ENCODE assay signal across 8 cellular contexts in the genomic region with DNA sequence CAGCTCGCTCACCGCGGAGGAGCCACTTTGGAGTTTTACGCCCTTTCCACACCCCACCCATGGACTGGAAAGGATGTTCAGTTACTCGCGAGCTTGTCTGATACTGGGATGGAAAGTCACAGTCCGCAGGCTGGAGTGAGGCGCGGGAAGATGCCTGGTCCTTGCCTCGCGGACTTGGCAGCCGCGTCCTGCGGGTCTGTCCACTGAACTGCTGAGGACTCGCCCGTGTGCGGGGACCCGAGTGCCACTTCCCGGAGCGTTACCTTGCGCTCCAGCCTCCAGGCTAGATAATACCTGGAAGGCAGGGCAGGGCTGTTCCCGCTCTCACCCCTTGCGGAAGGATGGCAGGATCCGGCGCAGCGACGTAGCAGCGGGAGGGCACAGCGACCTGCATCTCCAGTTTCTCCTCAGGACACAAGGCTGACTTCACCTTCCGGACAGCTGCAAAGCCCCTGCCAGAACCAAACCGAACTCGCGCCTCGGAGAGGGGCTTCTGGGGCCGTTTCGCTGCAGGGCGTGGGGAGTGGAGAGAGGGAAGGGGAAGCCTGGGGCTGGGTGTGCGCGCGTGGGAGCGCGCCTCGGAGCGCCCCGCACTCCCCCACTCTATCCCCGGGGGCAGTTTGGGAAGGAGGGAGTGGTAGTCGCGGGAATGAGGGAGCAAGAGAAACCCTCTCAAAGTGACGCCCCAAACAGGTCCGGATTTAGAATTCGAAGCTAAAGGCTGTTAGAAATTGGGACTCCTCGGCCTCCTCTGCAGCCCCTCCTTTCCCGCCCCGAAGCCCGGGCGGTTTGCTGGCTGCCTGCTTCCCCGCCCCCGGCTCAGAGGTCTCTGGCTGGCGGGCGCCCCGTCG. TPM values are rescaled to one million over a fixed set of nuclear protein-coding genes. Genes with fewer than 3 reads are reported as not detected.
DNase-seq lines count a peak whose midpoint lies in the region; ATAC-seq, FAIRE-seq and TF ChIP-seq lines count a peak whose summit lies in the region.

A gene (plus strand): TSS at position 822 of the 851 bp plus-strand sequence.

- peak within 1 kb of the TSS; percentile 83 to 86 (median 84) for H3K27ac Mint-ChIP-seq in CD4-positive, CD25-positive, alpha-beta regulatory T cell
- peak within 1 kb of the TSS; percentile 26 for H3K27ac Mint-ChIP-seq in astrocyte (ENCODE audit: unreplicated experiment)

- H3K9me3 ChIP-seq in CD4-positive, CD25-positive, alpha-beta regulatory T cell (ENCODE audit: control insufficient read depth in 2 of 2, low read length in 2 of 2), result no peaks in the 10 kb centered on the region
- H3K9me3 ChIP-seq in NT2/D1 (ENCODE audit: insufficient read depth, low read length), result no peaks in the 10 kb centered on the region
- H3K9me3 ChIP-seq in astrocyte (ENCODE audit: insufficient read depth, low read depth, low read length), result no peaks in the 10 kb centered on the region
- no peaks in the 10 kb centered on the region for H3K9me3 ChIP-seq in iPS-20b (ENCODE audit: insufficient read depth, low read depth, low read length)

- H3K27me3 ChIP-seq in CD4-positive, CD25-positive, alpha-beta regulatory T cell (ENCODE audit: control insufficient read depth, insufficient read depth, low read length), result peaks cover 4% of the 10 kb centered on the region
- H3K27me3 ChIP-seq in NT2/D1 (ENCODE audit: insufficient read depth, insufficient read length) (peaks cover 62% of the 10 kb centered on the region), astrocyte (ENCODE audit: insufficient read depth, low read length) (no peaks in the 10 kb centered on the region), iPS-20b (ENCODE audit: insufficient read depth, low read length) (peaks cover 79% of the 10 kb centered on the region)

- H3K4me1 ChIP-seq in CD4-positive, CD25-positive, alpha-beta regulatory T cell (ENCODE audit: control insufficient read depth, insufficient read depth, low read length, poor library complexity, severe bottlenecking), result peaks cover 21% of the 10 kb centered on the region
- H3K4me1 ChIP-seq in NT2/D1 (ENCODE audit: insufficient read depth, insufficient read length) (no peaks in the 10 kb centered on the region), astrocyte (ENCODE audit: insufficient read depth, low read length) (peaks cover 22% of the 10 kb centered on the region), iPS-20b (ENCODE audit: insufficient read depth, low read length) (peaks cover 4% of the 10 kb centered on the region; the same call in 1 of the 2 replicates)

- H3K4me3 ChIP-seq in CD4-positive, CD25-positive, alpha-beta regulatory T cell (ENCODE audit: low read depth, low read length), result peak within 1 kb of the TSS; percentile 51
- H3K4me3 ChIP-seq in NT2/D1 (ENCODE audit: insufficient read length, low read depth), result peak within 1 kb of the TSS; percentile 62
- peak within 1 kb of the TSS; percentile 70 for H3K4me3 ChIP-seq in astrocyte (ENCODE audit: insufficient read depth, low read depth, low read length)
- H3K4me3 ChIP-seq in iPS-20b (ENCODE audit: low read length), result peak within 1 kb of the TSS; percentile 75

- peak; percentile 1 to 36 (median 13) for DNase-seq in CD4-positive, CD25-positive, alpha-beta regulatory T cell
- DNase-seq in NT2/D1 (ENCODE audit: low read depth, low spot score), result no peak
- no peak for DNase-seq in astrocyte (ENCODE audit: low read depth)
- DNase-seq in stimulated activated CD4-positive, alpha-beta T cell treated with anti-CD3 and anti-CD28 coated beads, Interleukin-15, amount 100 ng/mL, for 24 hours, result peak; percentile 57
- DNase-seq in pons (ENCODE audit: low spot score), result no peak
- DNase-seq in DMS79 (lab: John Stamatoyannopoulos, UW), result no peak

- H3K4me2 ChIP-seq in astrocyte (ENCODE audit: low read length), result peak within 1 kb of the TSS; percentile 98

- no peak within 1 kb of the TSS for H3K27ac ChIP-seq in CD4-positive, CD25-positive, alpha-beta regulatory T cell (ENCODE audit: insufficient read depth, low read length, poor library complexity, severe bottlenecking)
- H3K27ac ChIP-seq in astrocyte (ENCODE audit: low read depth, low read length), result no peak within 1 kb of the TSS
- no peak within 1 kb of the TSS for H3K27ac ChIP-seq in iPS-20b (ENCODE audit: low read length)

- ATAC-seq in CD4-positive, CD25-positive, alpha-beta regulatory T cell (ENCODE audit: low read depth in 2 of 2), result no peak
- ATAC-seq in GM21515 (IDR thresholded peaks at IDR 0.05; ENCODE audit: unreplicated experiment), result peak; percentile 13

- no peaks in the 10 kb centered on the region for H3K36me3 Mint-ChIP-seq in CD4-positive, CD25-positive, alpha-beta regulatory T cell
- H3K36me3 Mint-ChIP-seq in astrocyte (ENCODE audit: low read depth, unreplicated experiment), result no peaks in the 10 kb centered on the region

- peaks cover 13 to 56% (median 22%) of the 10 kb centered on the region in 4 donors for H3K4me1 Mint-ChIP-seq in CD4-positive, CD25-positive, alpha-beta regulatory T cell
- peaks cover 9% of the 10 kb centered on the region for H3K4me1 Mint-ChIP-seq in astrocyte (ENCODE audit: low read depth, unreplicated experiment)

- no peaks in the 10 kb centered on the region for H4K20me1 ChIP-seq in astrocyte (ENCODE audit: insufficient read depth, low read length)

- peak within 1 kb of the TSS; percentile 91 for H2AFZ ChIP-seq in astrocyte (ENCODE audit: low read depth, low read length)

- no peaks in the 10 kb centered on the region for H3K36me3 ChIP-seq in CD4-positive, CD25-positive, alpha-beta regulatory T cell (ENCODE audit: control insufficient read depth, insufficient read depth, low read length)
- H3K36me3 ChIP-seq in NT2/D1 (ENCODE audit: insufficient read depth, insufficient read length, low read length) (no peaks in the 10 kb centered on the region), astrocyte (ENCODE audit: insufficient read depth, low read length) (no peaks in the 10 kb centered on the region), iPS-20b (ENCODE audit: insufficient read depth, low read depth, low read length) (no peaks in the 10 kb centered on the region)

- no peak for FAIRE-seq in astrocyte (lab: Jason Lieb, UNC)

- H3K27me3 Mint-ChIP-seq in CD4-positive, CD25-positive, alpha-beta regulatory T cell, result peaks cover 23% of the 10 kb centered on the region
- H3K27me3 Mint-ChIP-seq in astrocyte (ENCODE audit: low read depth, unreplicated experiment), result peaks cover 23% of the 10 kb centered on the region

- H3K4me3 Mint-ChIP-seq in CD4-positive, CD25-positive, alpha-beta regulatory T cell, result peak within 1 kb of the TSS; percentile 85 to 96 (median 94)
- peak within 1 kb of the TSS; percentile 87 for H3K4me3 Mint-ChIP-seq in astrocyte (ENCODE audit: unreplicated experiment)

- H3K9ac ChIP-seq in NT2/D1 (ENCODE audit: insufficient read length, low read depth) (peak within 1 kb of the TSS; percentile 74), astrocyte (ENCODE audit: low read length) (peak within 1 kb of the TSS; percentile 71), iPS-20b (ENCODE audit: low read depth, low read length) (peak within 1 kb of the TSS; percentile 28; the same call in 1 of the 2 replicates)

- TF ChIP-seq CTCF in astrocyte (IDR thresholded peaks at IDR 0.05; ENCODE audit: insufficient read depth, low read depth, low read length), result no peak

- H3K9me3 Mint-ChIP-seq in CD4-positive, CD25-positive, alpha-beta regulatory T cell, result peaks cover 0 to 3% (median 0%) of the 10 kb centered on the region in 7 donors
- H3K9me3 Mint-ChIP-seq in astrocyte (ENCODE audit: unreplicated experiment), result no peaks in the 10 kb centered on the region

- H3K79me2 ChIP-seq in astrocyte (ENCODE audit: insufficient read depth, low read length), result peaks cover 21% of the 10 kb centered on the region

RNA-seq across cellular contexts. Expression of the gene that starts here (rescaled TPM):
- total RNA-seq in CD4-positive, CD25-positive, alpha-beta regulatory T cell, result 0.59 TPM
- 1 to 10 TPM in 3 of 4 donors, under 1 TPM in 1; 0.45 to 2.5 (median 2.1) TPM for polyA plus RNA-seq in CD4-positive, CD25-positive, alpha-beta regulatory T cell
- total RNA-seq in astrocyte, result 0.43 and 2.0 TPM in 2 replicates

Comparison
In these comparisons a context has a peak if more than half of its experiments do, and no peak if none do; other contexts are left out.
1. DNase-seq: peak in CD4-positive, CD25-positive, alpha-beta regulatory T cell (3 of 3) and stimulated activated CD4-positive, alpha-beta T cell treated with anti-CD3 and anti-CD28 coated beads, Interleukin-15, amount 100 ng/mL, for 24 hours (single experiment); none in NT2/D1 (single experiment), astrocyte (single experiment), pons (single experiment) and DMS79 (single experiment).
2. Peak in every context shown above with its lines, with median percentiles within 50 percentile points of each other: H3K4me3 ChIP-seq and H3K9ac ChIP-seq.